Comparison of ENCODE assay signal across 9 cellular contexts in genomic region chr1:18957532-18958295, GRCh38. TPM values are rescaled to one million over a fixed set of nuclear protein-coding genes. Genes with fewer than 3 reads are reported as not detected.
DNase-seq lines count a peak whose midpoint lies in the region; ATAC-seq and TF ChIP-seq lines count a peak whose summit lies in the region.
"Had no signal": no experiment of that assay in that cellular context is flagged by ENCODE, and none has a peak within 500 bp of the region (broad histone marks: within the 10 kb centered on the region; RNA-seq: fewer than 3 reads in every experiment).

No MANE protein-coding gene starts in this region.

- TF ChIP-seq CTCF in liver (IDR thresholded peaks at IDR 0.05; ENCODE audit: low read depth, low read length, missing input control): no peak
- TF ChIP-seq CTCF in BE2C (IDR thresholded peaks at IDR 0.05; ENCODE audit: low read depth, low read length): no peak

- H3K4me1 ChIP-seq in liver (ENCODE audit: control insufficient read depth in 4 of 4, insufficient read depth in 4 of 4, low read length in 3 of 4) (peaks cover 2 to 32% (median 21%) of the 10 kb centered on the region in 4 donors), BE2C (no peaks in the 10 kb centered on the region)

- WGBS in liver: 67% methylated on average over 17 of the region's 17 CpGs

- no peaks in the 10 kb centered on the region for H3K27me3 Mint-ChIP-seq in activated T-cell treated with anti-CD3 and anti-CD28 coated beads, Interleukin-2, amount 50 U/mL, for 4 hours (ENCODE audit: low read depth)

- peak overlapping the region in 1 of 2 donors; percentile 51 for H3K9ac ChIP-seq in liver (ENCODE audit: low read depth in 1 of 2, low read length in 2 of 2)

- peak overlapping the region; percentile 83 for H3K4me3 Mint-ChIP-seq in activated T-cell treated with anti-CD3 and anti-CD28 coated beads, Interleukin-2, amount 50 U/mL, for 4 hours

- no peak for ATAC-seq in activated T-cell treated with anti-CD3 and anti-CD28 coated beads, Interleukin-2, amount 50 U/mL, for 4 hours
- no peak for ATAC-seq in HG03280 (IDR thresholded peaks at IDR 0.05; ENCODE audit: unreplicated experiment)

- H3K4me3 ChIP-seq in liver (ENCODE audit: low read depth in 1 of 3, low read length in 3 of 3): peak overlapping the region in 1 of 3 donors; percentile 43
- H3K4me3 ChIP-seq in BE2C (ENCODE audit: low read depth, low read length): no peak overlapping the region

- H3K4me1 Mint-ChIP-seq in activated T-cell treated with anti-CD3 and anti-CD28 coated beads, Interleukin-2, amount 50 U/mL, for 4 hours (ENCODE audit: low read depth): peaks cover 39% of the 10 kb centered on the region

- no peak for TF ChIP-seq RAD21 in liver (IDR thresholded peaks at IDR 0.05)

- H3K9me3 ChIP-seq in liver (ENCODE audit: control insufficient read depth in 4 of 4, low read length in 3 of 4): no peaks in the 10 kb centered on the region
- H3K9me3 ChIP-seq in BE2C: no peaks in the 10 kb centered on the region

- peaks cover under 1% of the 10 kb centered on the region for H3K36me3 Mint-ChIP-seq in activated T-cell treated with anti-CD3 and anti-CD28 coated beads, Interleukin-2, amount 50 U/mL, for 4 hours (ENCODE audit: insufficient read depth)

- H3K9me3 Mint-ChIP-seq in activated T-cell treated with anti-CD3 and anti-CD28 coated beads, Interleukin-2, amount 50 U/mL, for 4 hours: no peaks in the 10 kb centered on the region

- no peak overlapping the region for H3K27ac ChIP-seq in liver (ENCODE audit: low read depth in 1 of 2, low read length in 2 of 2)
- peak overlapping the region; percentile 72 for H3K27ac ChIP-seq in temporal lobe (ENCODE audit: low read depth, low read length)
- H3K27ac ChIP-seq: SJSA1 had no signal

- H3K27me3 ChIP-seq in liver (ENCODE audit: control insufficient read depth in 4 of 4, insufficient read depth in 4 of 4, low read length in 3 of 4) (no peaks in the 10 kb centered on the region), BE2C (peaks cover 35% of the 10 kb centered on the region)
- H3K27me3 ChIP-seq: SJSA1 had no signal

- DNase-seq in activated T-cell treated with anti-CD3 and anti-CD28 coated beads, Interleukin-2, amount 50 U/mL, for 4 hours: no peak
- DNase-seq in activated T-cell treated with anti-CD3 and anti-CD28 coated beads, Interleukin-2, amount 50 U/mL, for 1 hour: no peak
- DNase-seq in astrocyte of the hippocampus (ENCODE audit: low read depth, low spot score) (peak; percentile 70), islet precursor cell (no peak), BE2C (no peak)

- no peaks in the 10 kb centered on the region for H3K36me3 ChIP-seq in liver (ENCODE audit: control insufficient read depth in 4 of 4, insufficient read depth in 3 of 4, low read depth in 1 of 4, low read length in 3 of 4)
- no peaks in the 10 kb centered on the region for H3K36me3 ChIP-seq in BE2C

TF ChIP-seq in liver, 16 proteins besides CTCF, POLR2A, EP300 and RAD21:
- peak; percentile 74 for TF ChIP-seq NR2F2 (IDR thresholded peaks at IDR 0.05)
- no peak for TF ChIP-seq FOXA2 (IDR thresholded peaks at IDR 0.05)

RNA-seq across cellular contexts. Expression of gene IFFO2, which starts 1.2 kb away (rescaled TPM):
- total RNA-seq in activated T-cell treated with anti-CD3 and anti-CD28 coated beads, Interleukin-2, amount 50 U/mL, for 4 hours: 10 to 100 TPM; 36.0 to 47.6 (median 36.1) TPM
- total RNA-seq in liver: 1 to 10 TPM; 2.6 to 7.4 TPM
- 1 to 10 TPM in 1 of 2 donors, under 1 TPM in 1; 0.88 to 3.4 TPM for polyA plus RNA-seq in liver
- 6.9 TPM for total RNA-seq in temporal lobe
- polyA plus RNA-seq in BE2C (2012; ENCODE audit: insufficient read depth, insufficient read length, low read depth): 0.29 TPM

RNA-seq across cellular contexts. Expression of gene ALDH4A1, which starts 55.4 kb away (rescaled TPM):
- total RNA-seq in activated T-cell treated with anti-CD3 and anti-CD28 coated beads, Interleukin-2, amount 50 U/mL, for 4 hours: 1 to 10 TPM; 4.2 to 4.6 (median 4.4) TPM
- total RNA-seq in liver (100 to 1,000 TPM; 162 to 287 TPM), temporal lobe (4.9 TPM)
- polyA plus RNA-seq in liver: 100 to 1,000 TPM; 201 to 424 TPM
- 19.6 TPM for polyA plus RNA-seq in BE2C (2012; ENCODE audit: insufficient read depth, insufficient read length, low read depth)

Comparison
In these comparisons a context has a peak if more than half of its experiments do, and no peak if none do; other contexts are left out.
1. RNA of gene ALDH4A1, which starts 55.4 kb away (total RNA-seq): 162 to 287 TPM in liver; 4.9 TPM in temporal lobe (single experiment) and 4.2 to 4.6 TPM in activated T-cell treated with anti-CD3 and anti-CD28 coated beads, Interleukin-2, amount 50 U/mL, for 4 hours; every median in the first group is over 10 times any median in the second.